Comparison of ENCODE assay signal across 27 cellular contexts in the genomic region with DNA sequence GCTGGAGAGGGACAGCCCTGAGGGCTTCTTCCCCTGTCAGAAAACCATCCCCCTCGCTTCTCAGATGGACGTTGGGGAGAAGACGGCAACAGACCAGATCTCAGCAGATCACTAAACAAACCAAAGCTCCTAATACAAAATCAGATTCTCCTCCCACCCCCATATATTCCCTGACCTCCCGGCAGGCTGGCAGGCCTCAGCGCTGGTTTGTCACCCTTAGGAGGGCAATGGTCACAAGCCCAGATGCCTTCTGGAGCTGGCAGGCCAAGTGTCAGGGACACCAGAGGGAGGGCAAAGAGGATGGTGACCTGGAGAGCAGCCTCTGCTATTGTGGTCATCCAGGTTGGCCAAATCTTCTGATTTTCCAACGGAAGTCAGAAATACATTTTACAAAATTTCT. TPM values are rescaled to one million over a fixed set of nuclear protein-coding genes. Genes with fewer than 3 reads are reported as not detected.
DNase-seq lines count a peak whose midpoint lies in the region; ATAC-seq and TF ChIP-seq lines count a peak whose summit lies in the region.
"Had no signal": no experiment of that assay in that cellular context is flagged by ENCODE, and none has a peak within 500 bp of the region (broad histone marks: within the 10 kb centered on the region; RNA-seq: fewer than 3 reads in every experiment).

No MANE protein-coding gene starts in this region.

- H2BK5ac ChIP-seq in neuronal stem cell (ENCODE audit: low read length): no peak overlapping the region

- peak overlapping the region; percentile 44 for H3K14ac ChIP-seq in neuronal stem cell (ENCODE audit: low read length)

- peak overlapping the region in 1 of 8 donors; percentile 35 for H3K27ac Mint-ChIP-seq in CD8-positive, alpha-beta memory T cell
- H3K27ac Mint-ChIP-seq: HFFc6 had no signal

- peaks cover 12 to 27% of the 10 kb centered on the region in 2 donors for H3K27me3 Mint-ChIP-seq in CD8-positive, alpha-beta memory T cell

- H2BK15ac ChIP-seq in neuronal stem cell (ENCODE audit: low read length): peak overlapping the region; percentile 39

- H3K4me1 Mint-ChIP-seq in CD8-positive, alpha-beta memory T cell: no peaks in the 10 kb centered on the region

- H3K36me3 Mint-ChIP-seq in CD8-positive, alpha-beta memory T cell: no peaks in the 10 kb centered on the region
- H3K36me3 Mint-ChIP-seq: CD14-positive monocyte had no signal

- POLR2A ChIA-PET in CD8-positive, alpha-beta memory T cell (lab: Charles Lee): no interaction called here

- H3K9me3 ChIP-seq in BLaER1 treated with 17β-estradiol and CSF1 and Interleukin-3, amounts not matched to agents 10 nM and 100 nM (replicated peaks in 1 of 11): no peaks in the 10 kb centered on the region
- H3K9me3 ChIP-seq in hepatocyte (ENCODE audit: low read depth) (no peaks in the 10 kb centered on the region), neuronal stem cell (replicated peaks in 1 of 2; ENCODE audit: control insufficient read depth in 2 of 2, insufficient read depth in 1 of 2, low read depth in 1 of 2, low read length in 2 of 2) (no peaks in the 10 kb centered on the region), thoracic aorta (no peaks in the 10 kb centered on the region)
- H3K9me3 ChIP-seq in CD8-positive, alpha-beta memory T cell (ENCODE audit: low read length): no peaks in the 10 kb centered on the region
- H3K9me3 ChIP-seq: SK-N-SH had no signal

- H3K4me1 ChIP-seq in BLaER1 treated with 17β-estradiol and CSF1 and Interleukin-3, amounts not matched to agents 10 nM and 100 nM: peaks cover 18 to 34% (median 19%) of the 10 kb centered on the region in 10 experiments
- H3K4me1 ChIP-seq in hepatocyte (ENCODE audit: insufficient read depth) (peaks cover 7% of the 10 kb centered on the region), neuronal stem cell (ENCODE audit: control insufficient read depth in 2 of 2, insufficient read depth in 1 of 2, low read depth in 1 of 2, low read length in 2 of 2) (peaks cover 0 to 17% of the 10 kb centered on the region in 2 donors), thoracic aorta (ENCODE audit: control insufficient read depth in 1 of 2, low read depth in 2 of 2) (no peaks in the 10 kb centered on the region)
- H3K4me1 ChIP-seq in CD8-positive, alpha-beta memory T cell (ENCODE audit: insufficient read depth, low read length): no peaks in the 10 kb centered on the region

- no peak overlapping the region for H2BK12ac ChIP-seq in neuronal stem cell (ENCODE audit: low read length)

- H4K8ac ChIP-seq in neuronal stem cell (ENCODE audit: low read depth, low read length): peak overlapping the region; percentile 77

- no peak overlapping the region for H3K23ac ChIP-seq in neuronal stem cell (ENCODE audit: low read depth, low read length, poor library complexity)

- no peaks in the 10 kb centered on the region for H3K36me3 ChIP-seq in BLaER1 treated with 17β-estradiol and CSF1 and Interleukin-3, amounts not matched to agents 10 nM and 100 nM
- H3K36me3 ChIP-seq in hepatocyte (replicated peaks; ENCODE audit: insufficient read depth, low read depth) (no peaks in the 10 kb centered on the region), neuronal stem cell (replicated peaks in 1 of 2; ENCODE audit: control insufficient read depth in 2 of 2, insufficient read depth in 2 of 2, low read length in 2 of 2) (no peaks in the 10 kb centered on the region), thoracic aorta (no peaks in the 10 kb centered on the region)
- no peaks in the 10 kb centered on the region for H3K36me3 ChIP-seq in CD8-positive, alpha-beta memory T cell (ENCODE audit: insufficient read depth, low read length)

- peak overlapping the region; percentile 55 for H3K4ac ChIP-seq in neuronal stem cell (ENCODE audit: low read length)

- no peaks in the 10 kb centered on the region for H3K79me1 ChIP-seq in neuronal stem cell (ENCODE audit: low read depth, low read length)

- DNase-seq in hepatocyte (ENCODE audit: low spot score) (no peak), neuronal stem cell (ENCODE audit: low spot score) (no peak), thoracic aorta (ENCODE audit: low spot score) (no peak), amygdala (lab: John Stamatoyannopoulos, UW) (no peak), NCI-H1417 treated with DMSO at 0.1 percent for 48 hours (lab: John Stamatoyannopoulos, UW) (no peak)
- no peak for DNase-seq in CD8-positive, alpha-beta memory T cell
- no peak for DNase-seq in stimulated activated CD4-positive, alpha-beta T cell treated with anti-CD3 and anti-CD28 coated beads, Interleukin-2, amount 100 ng/mL, for 48 hours
- DNase-seq: AML-193, DMS79, HFFc6, NCI-H1105 treated with DMSO at 0.1 percent for 48 hours, NCI-H1694, NCI-H2081, NCI-H2171, NCI-H345, NCI-H524, NCI-H774, SIG-M5, SK-N-SH had no signal

- H3K18ac ChIP-seq in neuronal stem cell (ENCODE audit: low read length): peak overlapping the region; percentile 83

- H3K27ac ChIP-seq in BLaER1 treated with 17β-estradiol and CSF1 and Interleukin-3, amounts not matched to agents 10 nM and 100 nM: peak overlapping the region in 9 of 11 experiments; percentile 42 to 71 (median 63); a peak in 15 of 22 replicates
- H3K27ac ChIP-seq in hepatocyte (peak overlapping the region; percentile 58), neuronal stem cell (replicated peaks; ENCODE audit: low read length) (no peak overlapping the region), thoracic aorta (no peak overlapping the region)
- H3K27ac ChIP-seq in CD8-positive, alpha-beta memory T cell (ENCODE audit: low read depth, low read length): no peak overlapping the region

- no peaks in the 10 kb centered on the region for H3K27me3 ChIP-seq in BLaER1 treated with 17β-estradiol and CSF1 and Interleukin-3, amounts not matched to agents 10 nM and 100 nM
- H3K27me3 ChIP-seq in hepatocyte (no peaks in the 10 kb centered on the region), neuronal stem cell (ENCODE audit: control insufficient read depth in 3 of 3, insufficient read depth in 3 of 3, low read depth in 1 of 3, low read length in 3 of 3) (no peaks in the 10 kb centered on the region), thoracic aorta (replicated peaks; ENCODE audit: insufficient read depth) (no peaks in the 10 kb centered on the region)
- H3K27me3 ChIP-seq in CD8-positive, alpha-beta memory T cell (ENCODE audit: insufficient read depth, low read length, poor library complexity, severe bottlenecking): no peaks in the 10 kb centered on the region

- no peak overlapping the region for H4K91ac ChIP-seq in neuronal stem cell (ENCODE audit: low read depth, low read length, poor library complexity)

- H3K9me2 ChIP-seq in hepatocyte (replicated peaks; ENCODE audit: insufficient read depth): no peaks in the 10 kb centered on the region
- H3K9me2 ChIP-seq: SK-N-SH had no signal

- H3K4me2 ChIP-seq in BLaER1 treated with 17β-estradiol and CSF1 and Interleukin-3, amounts not matched to agents 10 nM and 100 nM: peak overlapping the region; percentile 58 to 86 (median 72)
- H3K4me2 ChIP-seq in hepatocyte (peak overlapping the region; percentile 27), neuronal stem cell (ENCODE audit: insufficient read depth, low read length, poor library complexity, severe bottlenecking) (no peak overlapping the region)
- H3K4me2 ChIP-seq: SK-N-SH had no signal

- H2BK120ac ChIP-seq in neuronal stem cell (ENCODE audit: low read depth, low read length): peak overlapping the region; percentile 54

- H3K79me2 ChIP-seq in hepatocyte: no peaks in the 10 kb centered on the region

- ATAC-seq in thoracic aorta (ENCODE audit: insufficient number of reproducible peaks, low FRiP score, low read depth): no peak
- ATAC-seq: Panc1 had no signal

- CTCF ChIA-PET in CD8-positive, alpha-beta memory T cell (lab: Charles Lee): interaction anchor here (0.8 to 2.1 kb wide), 2 partner anchors 13 to 273 kb away, joined by 3 to 9 read pairs; no protein-coding TSS in a partner anchor

- no peak overlapping the region for H3K4me3 Mint-ChIP-seq in CD8-positive, alpha-beta memory T cell
- H3K4me3 Mint-ChIP-seq: H9, HFFc6 had no signal

- TF ChIP-seq CTCF in hepatocyte (IDR thresholded peaks at IDR 0.05; ENCODE audit: poor library complexity) (no peak), thoracic aorta (IDR thresholded peaks at IDR 0.05) (no peak)

- H3K9me3 Mint-ChIP-seq in CD8-positive, alpha-beta memory T cell: no peaks in the 10 kb centered on the region
- H3K9me3 Mint-ChIP-seq: CD14-positive monocyte, H9, HFFc6 had no signal

- no peaks in the 10 kb centered on the region; a peak in 1 of 22 replicates for H4K20me1 ChIP-seq in BLaER1 treated with 17β-estradiol and CSF1 and Interleukin-3, amounts not matched to agents 10 nM and 100 nM
- H4K20me1 ChIP-seq in hepatocyte (ENCODE audit: insufficient read depth, poor library complexity, severe bottlenecking): no peaks in the 10 kb centered on the region

- H3K9ac ChIP-seq in BLaER1 treated with 17β-estradiol and CSF1 and Interleukin-3, amounts not matched to agents 10 nM and 100 nM: peak overlapping the region in 7 of 11 experiments; percentile 42 to 65 (median 58); a peak in 8 of 22 replicates
- H3K9ac ChIP-seq in neuronal stem cell (ENCODE audit: low read depth, low read length, poor library complexity): no peak overlapping the region
- H3K9ac ChIP-seq: SK-N-SH had no signal

- peak overlapping the region in 4 of 10 experiments; percentile 23 to 34 (median 25); a peak in 2 of 20 replicates for H3K4me3 ChIP-seq in BLaER1 treated with 17β-estradiol and CSF1 and Interleukin-3, amounts not matched to agents 10 nM and 100 nM
- H3K4me3 ChIP-seq in hepatocyte (no peak overlapping the region), neuronal stem cell (ENCODE audit: low read length in 2 of 2) (no peak overlapping the region), thoracic aorta (peak overlapping the region; percentile 16)
- no peak overlapping the region for H3K4me3 ChIP-seq in CD8-positive, alpha-beta memory T cell (ENCODE audit: low read length)

- peak overlapping the region; percentile 89 for H2AK5ac ChIP-seq in neuronal stem cell (ENCODE audit: low read depth, low read length)

- WGBS in hepatocyte (ENCODE audit: low lambda C conversion rate, missing lambda C conversion rate): 75% methylated on average over 6 of the region's 6 CpGs
- no CpG with 5 or more reads among the region's 6 CpGs for WGBS in neuronal stem cell (ENCODE audit: extremely low coverage in 2 of 2, insufficient read length in 2 of 2, insufficient replicate concordance in 1 of 2), 2 donors

- H2AFZ ChIP-seq in hepatocyte: no peak overlapping the region
- no peak overlapping the region for H2AFZ ChIP-seq in neuronal stem cell (ENCODE audit: low read length)

RNA-seq across cellular contexts. Expression of a gene that starts 10.4 kb away (rescaled TPM):
- total RNA-seq in hepatocyte: not detected in 2 replicates
- polyA plus RNA-seq in hepatocyte: not detected in 2 replicates
- polyA plus RNA-seq in neuronal stem cell (2013, experiment 1 of 2): not detected
- polyA plus RNA-seq in neuronal stem cell (2013, experiment 2 of 2): not detected
- total RNA-seq in thoracic aorta: not detected
- total RNA-seq in CD8-positive, alpha-beta memory T cell: not detected
- polyA plus RNA-seq in CD8-positive, alpha-beta memory T cell: not detected
- total RNA-seq: A172, H9, HFFc6, IMR-90, M059J had no signal
- polyA plus RNA-seq: AG04450, CD14-positive monocyte, IMR-90, SK-N-SH had no signal

RNA-seq across cellular contexts. Expression of a gene that starts 57.6 kb away (rescaled TPM):
- 8.8 and 9.6 TPM in 2 replicates for total RNA-seq in hepatocyte
- polyA plus RNA-seq in hepatocyte: 9.4 and 11.1 TPM in 2 replicates
- 0.21 TPM for polyA plus RNA-seq in neuronal stem cell (2013, experiment 1 of 2)
- 0.07 TPM for polyA plus RNA-seq in neuronal stem cell (2013, experiment 2 of 2)
- under 1 TPM; 0.27 to 0.63 TPM for total RNA-seq in thoracic aorta
- not detected for total RNA-seq in CD8-positive, alpha-beta memory T cell
- not detected for polyA plus RNA-seq in CD8-positive, alpha-beta memory T cell
- total RNA-seq: A172, H9, HFFc6, IMR-90 had no signal
- polyA plus RNA-seq: AG04450, CD14-positive monocyte, IMR-90, SK-N-SH had no signal

Comparison
In these comparisons a context has a peak if more than half of its experiments do, and no peak if none do; other contexts are left out.
1. H3K27ac ChIP-seq: peak in BLaER1 treated with 17β-estradiol and CSF1 and Interleukin-3, amounts not matched to agents 10 nM and 100 nM (9 of 11) and hepatocyte (single experiment); none in neuronal stem cell (single experiment), thoracic aorta (0 of 2) and CD8-positive, alpha-beta memory T cell (single experiment).